ENCODE assay signal across 17 cellular contexts in genomic region chr1:201108614-201109013, GRCh38. TPM values are rescaled to one million over a fixed set of nuclear protein-coding genes. Genes with fewer than 3 reads are reported as not detected.
DNase-seq lines count a peak whose midpoint lies in the region; ATAC-seq and TF ChIP-seq lines count a peak whose summit lies in the region.
"Had no signal": no experiment of that assay in that cellular context is flagged by ENCODE, and none has a peak within 500 bp of the region (broad histone marks: within the 10 kb centered on the region; RNA-seq: fewer than 3 reads in every experiment).

No MANE protein-coding gene starts in this region.

- intact Hi-C loops in Caco-2 (cut with micrococcal nuclease; ENCODE audit: unreplicated experiment) = no loop called here

- H3K9me3 ChIP-seq in Caco-2 = no peaks in the 10 kb centered on the region
- H3K9me3 ChIP-seq: vagina had no signal

- H3K9me3 Mint-ChIP-seq in Caco-2 (ENCODE audit: unreplicated experiment) = no peaks in the 10 kb centered on the region
- H3K9me3 Mint-ChIP-seq: CD8-positive, alpha-beta memory T cell; immature natural killer cell had no signal

- no peaks in the 10 kb centered on the region for H3K27me3 ChIP-seq in Caco-2 (replicated peaks; ENCODE audit: control insufficient read depth, insufficient read depth, low read length)
- H3K27me3 ChIP-seq: vagina had no signal

- BruUV-seq in Caco-2 (replicated peaks; lab: Mats Ljungman, UMichigan) = no TSS peak

- H3K27ac Mint-ChIP-seq in Caco-2 (ENCODE audit: unreplicated experiment) = no peak overlapping the region
- H3K27ac Mint-ChIP-seq: CD8-positive, alpha-beta memory T cell; immature natural killer cell had no signal

- no peak overlapping the region for H3K4me3 Mint-ChIP-seq in Caco-2 (ENCODE audit: unreplicated experiment)
- H3K4me3 Mint-ChIP-seq: CD8-positive, alpha-beta memory T cell; immature natural killer cell had no signal

- DNase-seq in Ammon's horn (ENCODE audit: low spot score) (peak; percentile 39), NCI-H1048 (lab: John Stamatoyannopoulos, UW) (peak; percentile 73), NCI-H2227 treated with DMSO at 0.1 percent for 48 hours (lab: John Stamatoyannopoulos, UW) (peak; percentile 58), Caco-2 (no peak), A172 (ENCODE audit: low spot score) (no peak), GM10266 (ENCODE audit: extremely low spot score) (no peak), NCI-H446 (lab: John Stamatoyannopoulos, UW) (no peak)
- DNase-seq: activated naive CD4-positive, alpha-beta T cell; effector CD4-positive, alpha-beta T cell; GOT3; immature natural killer cell; occipital lobe; stimulated activated naive CD4-positive, alpha-beta T cell; WERI-Rb-1 had no signal

- CTCF ChIA-PET in Caco-2 (lab: Charles Lee) = no interaction called here

- TF ChIP-seq CTCF in Caco-2 (IDR thresholded peaks at IDR 0.05; ENCODE audit: insufficient read depth in 1 of 2, low read depth in 1 of 2, low read length in 1 of 2, severe bottlenecking in 1 of 2, unreplicated experiment in 1 of 2) (no peak), GM10266 (IDR thresholded peaks at IDR 0.05; ENCODE audit: control insufficient read depth, insufficient read depth, low read depth, missing control alignments) (no peak)

- no peak overlapping the region for H3K4me3 ChIP-seq in Caco-2 (ENCODE audit: low read depth, low read length)
- H3K4me3 ChIP-seq: vagina had no signal

- peak; percentile 26 for ATAC-seq in esophagus mucosa

- no peaks in the 10 kb centered on the region for H3K36me3 Mint-ChIP-seq in Caco-2 (ENCODE audit: insufficient read depth, unreplicated experiment)
- H3K36me3 Mint-ChIP-seq: CD8-positive, alpha-beta memory T cell; immature natural killer cell had no signal

- no peaks in the 10 kb centered on the region for H3K36me3 ChIP-seq in Caco-2 (ENCODE audit: control insufficient read depth, insufficient read depth, low read length)
- H3K36me3 ChIP-seq: vagina, WERI-Rb-1 had no signal

- peaks cover 26% of the 10 kb centered on the region for H3K4me1 Mint-ChIP-seq in Caco-2 (ENCODE audit: low read depth, unreplicated experiment)
- H3K4me1 Mint-ChIP-seq: immature natural killer cell had no signal

- H3K4me1 ChIP-seq in Caco-2 = 0 out of 2 replicates have a peak, but pooled peaks cover 5% of the 10 kb centered on the region

- POLR2A ChIA-PET in Caco-2 (lab: Charles Lee) = no interaction called here

- no peaks in the 10 kb centered on the region for H3K27me3 Mint-ChIP-seq in Caco-2 (ENCODE audit: insufficient read depth, unreplicated experiment)
- H3K27me3 Mint-ChIP-seq: CD8-positive, alpha-beta memory T cell had no signal

RNA-seq across cellular contexts. Expression of gene CACNA1S, which starts 3.6 kb away (rescaled TPM):
- not detected for total RNA-seq in esophagus mucosa
- total RNA-seq in Caco-2 (2022) = 0.07 TPM in 2 replicates
- total RNA-seq in A172 (2014; rRNA removed; shearing (Covaris generic)) = not detected in 2 replicates
- total RNA-seq: CD8-positive, alpha-beta memory T cell; vagina had no signal

RNA-seq across cellular contexts. Expression of gene ASCL5, which starts 18.4 kb away (rescaled TPM):
- not detected for total RNA-seq in esophagus mucosa
- total RNA-seq in Caco-2 (2022) = 0.26 and 0.48 TPM in 2 replicates
- not detected in 2 replicates for total RNA-seq in A172 (2014; rRNA removed; shearing (Covaris generic))
- total RNA-seq: vagina had no signal

RNA-seq across cellular contexts. Expression of gene TMEM9, which starts 45.7 kb away (rescaled TPM):
- total RNA-seq in esophagus mucosa (28.2 TPM), Caco-2 (2022) (111 and 125 TPM in 2 replicates)
- total RNA-seq in A172 (2014; rRNA removed; shearing (Covaris generic)) = 202 and 213 TPM in 2 replicates

Comparison
In these comparisons a context has a peak if more than half of its experiments do, and no peak if none do; other contexts are left out.
1. DNase-seq: peak in Ammon's horn (single experiment), NCI-H1048 (single experiment) and NCI-H2227 treated with DMSO at 0.1 percent for 48 hours (single experiment); none in Caco-2 (0 of 2), A172 (single experiment), GM10266 (single experiment) and NCI-H446 (0 of 2).